In the genomic region with DNA sequence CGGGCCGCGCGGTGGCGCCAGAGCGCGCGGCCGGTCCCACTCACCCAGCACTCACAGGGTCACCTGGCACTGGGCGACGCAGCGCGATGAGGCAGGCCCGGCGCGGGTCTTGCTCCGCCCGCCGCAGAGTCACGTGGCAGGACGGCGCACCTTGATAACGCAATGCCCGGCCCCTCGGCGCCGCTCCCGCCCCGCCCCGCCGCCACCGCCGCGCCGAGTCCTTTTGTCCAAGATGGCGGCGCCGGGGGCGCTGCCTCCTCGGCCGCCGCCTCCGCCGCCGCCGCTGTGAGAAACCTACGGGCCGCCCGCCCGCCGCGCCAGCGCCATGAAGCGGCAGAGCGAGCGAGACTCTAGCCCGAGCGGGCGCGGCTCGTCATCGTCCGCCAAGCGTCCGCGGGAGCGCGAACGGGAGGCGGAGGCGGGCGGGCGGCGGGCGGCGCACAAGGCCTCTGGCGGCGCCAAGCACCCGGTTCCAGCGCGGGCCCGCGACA, we compare ENCODE assay signal across 8 cellular contexts. TPM values are rescaled to one million over a fixed set of nuclear protein-coding genes. Genes with fewer than 3 reads are reported as not detected.
DNase-seq lines count a peak whose midpoint lies in the region; ATAC-seq lines count a peak whose summit lies in the region.

Gene RBM15B (plus strand): TSS at position 211 of the 491 bp plus-strand sequence. CDS start 115 bp downstream, at position 326.

- ATAC-seq in GM21515 (IDR thresholded peaks at IDR 0.05; ENCODE audit: unreplicated experiment), result peak; percentile 89

- H3K27ac ChIP-seq in epithelial cell of prostate, result peak within 1 kb of the TSS; percentile 87

- peak; percentile 97 for DNase-seq in DMS 273 (lab: John Stamatoyannopoulos, UW; ENCODE audit: unreplicated experiment)
- DNase-seq in HuH-7.5 (ENCODE audit: low spot score), result peak; percentile 95
- peak; percentile 95 for DNase-seq in OCI-M1 (lab: John Stamatoyannopoulos, UW)
- peak; percentile 90 for DNase-seq in activated T-cell treated with anti-CD3 and anti-CD28 coated beads for 4 hours
- DNase-seq in epithelial cell of prostate (ENCODE audit: low read depth, low spot score), result peak; percentile 79
- DNase-seq in mucosa of gallbladder (ENCODE audit: low spot score), result peak; percentile 98
- DNase-seq in stimulated activated CD8-positive, alpha-beta memory T cell treated with anti-CD3 and anti-CD28 coated beads, Interleukin-4, amount 100 ng/mL, for 48 hours, result peak; percentile 98

RNA-seq across cellular contexts. Expression of gene RBM15B, which starts in this region (rescaled TPM):
- 30.0 TPM for total RNA-seq in mucosa of gallbladder

Comparison
In these comparisons a context has a peak if more than half of its experiments do, and no peak if none do; other contexts are left out.
1. Peak in every context shown above with its lines: DNase-seq, ATAC-seq and H3K27ac ChIP-seq.